ENCODE assay signal across 2 cellular contexts in genomic region chr11:65976216-65977176, GRCh38.
TF ChIP-seq lines count a peak whose summit lies in the region.

No MANE protein-coding gene starts in this region.

TF ChIP-seq in SK-N-SH, 30 proteins besides CTCF, POLR2A, EP300 and RAD21:
- TF ChIP-seq SIN3A (IDR thresholded peaks at IDR 0.05; ENCODE audit: borderline replicate concordance, low read depth, low read length): no peak
- TF ChIP-seq RXRA (IDR thresholded peaks at IDR 0.05; ENCODE audit: borderline replicate concordance, low read depth): no peak
- no peak for TF ChIP-seq MAX (IDR thresholded peaks at IDR 0.05; ENCODE audit: low read depth)
- no peak for TF ChIP-seq JUND (IDR thresholded peaks at IDR 0.05)
- TF ChIP-seq ZBTB33 (IDR thresholded peaks at IDR 0.05; ENCODE audit: borderline replicate concordance, low read depth): no peak

TF ChIP-seq in SK-N-SH treated with all-trans-retinoic acid at 6 μM for 48 hours, 23 proteins besides CTCF, POLR2A, EP300 and RAD21:
- no peak for TF ChIP-seq ZFP3 (CRISPR knock-in tag; IDR thresholded peaks at IDR 0.05)
- no peak for TF ChIP-seq OSR1 (CRISPR knock-in tag; IDR thresholded peaks at IDR 0.05)
- no peak for TF ChIP-seq CSRNP3 (CRISPR knock-in tag; IDR thresholded peaks at IDR 0.05)
- TF ChIP-seq CREB5 (CRISPR knock-in tag; IDR thresholded peaks at IDR 0.05; ENCODE audit: low read depth): no peak
- no peak for TF ChIP-seq ISL1 (CRISPR knock-in tag; IDR thresholded peaks at IDR 0.05)
- TF ChIP-seq RARB (CRISPR knock-in tag; IDR thresholded peaks at IDR 0.05): no peak
- no peak for TF ChIP-seq TSHZ2 (CRISPR knock-in tag; IDR thresholded peaks at IDR 0.05)
- no peak for TF ChIP-seq SNAI2 (CRISPR knock-in tag; IDR thresholded peaks at IDR 0.05)
- TF ChIP-seq TOX (CRISPR knock-in tag; IDR thresholded peaks at IDR 0.05; ENCODE audit: borderline replicate concordance): no peak
- no peak for TF ChIP-seq GLIS3 (CRISPR knock-in tag; IDR thresholded peaks at IDR 0.05)
- no peak for TF ChIP-seq BACH2 (CRISPR knock-in tag; IDR thresholded peaks at IDR 0.05; ENCODE audit: borderline replicate concordance)
- no peak for TF ChIP-seq ZNF70 (CRISPR knock-in tag; IDR thresholded peaks at IDR 0.05)
- TF ChIP-seq ESRRG (CRISPR knock-in tag; IDR thresholded peaks at IDR 0.05): no peak
- TF ChIP-seq CSDC2 (CRISPR knock-in tag; IDR thresholded peaks at IDR 0.05): no peak
